In genomic region chr2:236026839-236027238, GRCh38 we compare ENCODE assay signal across 25 cellular contexts.
"Had no signal": no experiment of that assay in that cellular context is flagged by ENCODE, and none has a peak within 500 bp of the region (broad histone marks: within the 10 kb centered on the region; RNA-seq: fewer than 3 reads in every experiment).

No MANE protein-coding gene starts in this region.

- H3K27ac ChIP-seq: brain microvascular endothelial cell, cardiac muscle cell, SK-N-MC had no signal

- H3K27me3 ChIP-seq: brain microvascular endothelial cell, cardiac muscle cell had no signal

- ATAC-seq: activated T-helper 17 cell treated with anti-CD3 and anti-CD28 coated beads, Interleukin-2, amount 50 U/mL, for 72 hours; T-cell had no signal

- H3K36me3 ChIP-seq: brain microvascular endothelial cell, cardiac muscle cell had no signal

- DNase-seq: activated B cell treated with CpG ODN at 0.5 μM for 24 hours; activated CD4-positive, alpha-beta memory T cell treated with anti-CD3 and anti-CD28 coated beads for 36 hours; activated CD4-positive, alpha-beta T cell treated with anti-CD3 and anti-CD28 coated beads for 1 hour; activated CD4-positive, alpha-beta T cell treated with anti-CD3 and anti-CD28 coated beads, Interleukin-2, amount 10 ng/mL, durations not matched to agents 24 days and 14 days; activated CD8-positive, alpha-beta memory T cell treated with anti-CD3 and anti-CD28 coated beads for 24 hours; activated gamma-delta T cell; activated naive CD4-positive, alpha-beta T cell treated with anti-CD3 and anti-CD28 coated beads for 36 hours; activated T-cell treated with anti-CD3 and anti-CD28 coated beads for 4 hours; activated T-cell treated with anti-CD3 and anti-CD28 coated beads, Interleukin-2, amount 50 U/mL, for 48 hours; brain microvascular endothelial cell; NCI-H1048; NCI-H1417; NCI-H1930; NCI-H2171 treated with DMSO at 0.1 percent for 48 hours; NCI-H226; NCI-H526; NCI-H82; SIG-M5; T-cell; T-helper 2 cell; T1000 had no signal

- FAIRE-seq: TTC549 had no signal

- H3K4me3 ChIP-seq: cardiac muscle cell, SK-N-MC had no signal
